Comparison of ENCODE assay signal across 8 cellular contexts in genomic region chr6:21587925-21588811, GRCh38. TPM values are rescaled to one million over a fixed set of nuclear protein-coding genes. Genes with fewer than 3 reads are reported as not detected.
DNase-seq lines count a peak whose midpoint lies in the region; ATAC-seq and TF ChIP-seq lines count a peak whose summit lies in the region.

No MANE protein-coding gene starts in this region.

- 0 to 1% methylated on average over 64 of the region's 64 CpGs for WGBS in lung, 2 donors

- H3K4me1 ChIP-seq in lung (ENCODE audit: control insufficient read depth in 2 of 2, insufficient read depth in 2 of 2, low read length in 2 of 2), result no peaks in the 10 kb centered on the region

- H3K27me3 ChIP-seq in WERI-Rb-1 (ENCODE audit: insufficient read depth, low read depth, severe bottlenecking) (no peaks in the 10 kb centered on the region), lung (ENCODE audit: control insufficient read depth, insufficient read depth) (no peaks in the 10 kb centered on the region)

- H3K36me3 ChIP-seq in WERI-Rb-1, result no peaks in the 10 kb centered on the region; the same call in 1 of the 2 replicates
- H3K36me3 ChIP-seq in lung (ENCODE audit: control insufficient read depth in 2 of 2, insufficient read depth in 2 of 2, low read length in 2 of 2), result no peaks in the 10 kb centered on the region

- ATAC-seq in GM18519 (IDR thresholded peaks at IDR 0.05; ENCODE audit: low FRiP score, unreplicated experiment) (peak; percentile 28), HG02885 (IDR thresholded peaks at IDR 0.05; ENCODE audit: poor library complexity, unreplicated experiment) (peak; percentile 54), lung (ENCODE audit: insufficient read depth, low FRiP score) (peak; percentile 41)
- peak; percentile 21 for ATAC-seq in stimulated activated naive CD8-positive, alpha-beta T cell treated with anti-CD3 and anti-CD28 coated beads, Interleukin-15, Interleukin-2, amounts not matched to agents 100 U/mL and 50 U/mL, for 24 hours

- no peaks in the 10 kb centered on the region for H3K9me3 ChIP-seq in WERI-Rb-1 (ENCODE audit: severe bottlenecking)
- no peaks in the 10 kb centered on the region for H3K9me3 ChIP-seq in lung (ENCODE audit: control insufficient read depth in 2 of 2, insufficient read depth in 1 of 2, low read length in 1 of 2)

- TF ChIP-seq CTCF in AG09309 (IDR thresholded peaks at IDR 0.05; ENCODE audit: control insufficient read depth, insufficient read depth, low read depth, low read length, missing control alignments) (no peak), WERI-Rb-1 (IDR thresholded peaks at IDR 0.05; ENCODE audit: low read depth, low read length) (peak; percentile 33; the same call in 1 of the 2 replicates), lung (IDR thresholded peaks at IDR 0.05; ENCODE audit: control extremely low read depth, extremely low read depth) (no peak)

- DNase-seq in AG09309 (ENCODE audit: low read depth), result no peak
- peak; percentile 53 for DNase-seq in NCI-H2081 treated with DMSO at 0.1 percent for 48 hours (lab: John Stamatoyannopoulos, UW)
- peak; percentile 93 for DNase-seq in WERI-Rb-1
- peak; percentile 82 for DNase-seq in ecto neural progenitor cell (ENCODE audit: low spot score)
- peak; percentile 61 for DNase-seq in lung (ENCODE audit: low spot score)
- DNase-seq in stimulated activated naive CD8-positive, alpha-beta T cell treated with anti-CD3 and anti-CD28 coated beads, Interleukin-15, Interleukin-2, amounts not matched to agents 100 U/mL and 50 U/mL, for 24 hours, result peak; percentile 45

- peak overlapping the region; percentile 62 for H3K4me3 ChIP-seq in AG09309 (ENCODE audit: control insufficient read depth, low read depth, low read length)
- H3K4me3 ChIP-seq in WERI-Rb-1 (ENCODE audit: low read depth, low read length), result peak overlapping the region; percentile 80
- peak overlapping the region; percentile 57 for H3K4me3 ChIP-seq in lung

- H3K27ac ChIP-seq in WERI-Rb-1, result peak overlapping the region; percentile 91
- peak overlapping the region; percentile 79 to 93 for H3K27ac ChIP-seq in lung (ENCODE audit: low read depth in 1 of 2, low read length in 1 of 2)

RNA-seq across cellular contexts. Expression of gene SOX4, which starts 5.4 kb away (rescaled TPM):
- 10 to 100 TPM; 29.6 to 61.4 TPM for total RNA-seq in lung
- 10 to 100 TPM in 1 of 2 donors, 1 to 10 TPM in 1; 8.2 to 10.2 TPM for polyA plus RNA-seq in lung
